ENCODE assay signal across 1 cellular context in the genomic region with DNA sequence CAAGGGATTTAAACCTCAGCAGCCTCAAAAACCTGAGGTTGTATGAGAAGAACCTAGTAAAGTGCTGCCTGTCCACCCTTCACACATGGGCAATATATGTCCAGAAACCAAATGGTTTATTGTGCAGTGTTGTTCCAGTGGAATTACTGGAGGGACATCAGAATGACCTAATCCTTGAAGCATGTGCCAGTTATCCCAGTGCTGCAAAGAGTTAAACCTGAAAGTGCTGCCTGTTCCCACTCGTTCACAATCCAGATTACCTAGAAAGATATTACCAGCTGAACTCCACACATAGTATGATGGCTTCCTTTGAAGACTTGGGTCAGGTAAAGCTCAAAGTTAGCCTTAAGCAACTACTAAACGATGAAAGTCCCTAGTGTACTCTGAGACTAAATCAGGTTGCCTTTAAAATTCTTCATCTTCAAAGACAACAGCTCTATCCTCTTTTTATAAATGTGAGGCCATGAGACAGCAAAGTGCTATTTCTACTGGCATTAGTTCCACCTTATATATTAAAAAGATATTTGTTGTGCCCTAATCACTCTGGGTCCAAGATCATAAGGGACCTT.
TF ChIP-seq lines count a peak whose summit lies in the region.

No MANE protein-coding gene starts in this region.

TF ChIP-seq in IMR-90, 13 proteins besides CTCF, POLR2A, EP300 and RAD21 (continued from another document):
- TF ChIP-seq, protein P1, sequence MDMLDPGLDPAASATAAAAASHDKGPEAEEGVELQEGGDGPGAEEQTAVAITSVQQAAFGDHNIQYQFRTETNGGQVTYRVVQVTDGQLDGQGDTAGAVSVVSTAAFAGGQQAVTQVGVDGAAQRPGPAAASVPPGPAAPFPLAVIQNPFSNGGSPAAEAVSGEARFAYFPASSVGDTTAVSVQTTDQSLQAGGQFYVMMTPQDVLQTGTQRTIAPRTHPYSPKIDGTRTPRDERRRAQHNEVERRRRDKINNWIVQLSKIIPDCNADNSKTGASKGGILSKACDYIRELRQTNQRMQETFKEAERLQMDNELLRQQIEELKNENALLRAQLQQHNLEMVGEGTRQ (IDR thresholded peaks at IDR 0.05; ENCODE audit: low read depth, low read length) = no peak
- TF ChIP-seq MAFK (IDR thresholded peaks at IDR 0.05; ENCODE audit: low read depth, low read length) (no peak), SMC3 (IDR thresholded peaks at IDR 0.05; ENCODE audit: low read depth, low read length) (no peak), FOS (IDR thresholded peaks at IDR 0.05; ENCODE audit: low read depth, low read length) (no peak), MXI1 (IDR thresholded peaks at IDR 0.05; ENCODE audit: borderline replicate concordance, low read depth, low read length) (no peak), RFX5 (IDR thresholded peaks at IDR 0.05; ENCODE audit: low read depth, low read length) (no peak), BHLHE40 (IDR thresholded peaks at IDR 0.05; ENCODE audit: low read depth, low read length) (no peak), MAZ (IDR thresholded peaks at IDR 0.05; ENCODE audit: borderline replicate concordance, low read depth, low read length) (no peak), RCOR1 (IDR thresholded peaks at IDR 0.05; ENCODE audit: insufficient replicate concordance, low read length) (no peak)
TF ChIP-seq in IMR-90: peak in this region for 0.
